In genomic region chr1:15304708-15305326, GRCh38 we compare ENCODE assay signal across 8 cellular contexts.
A peak's percentile ranks its signal among the peaks of the same experiment; 100 is the strongest.
DNase-seq lines count a peak whose midpoint lies in the region; ATAC-seq and TF ChIP-seq lines count a peak whose summit lies in the region.

No MANE protein-coding gene starts in this region.

- no peak overlapping the region for H3K4me2 ChIP-seq in DND-41 (ENCODE audit: insufficient read depth, low read length)

- H3K4me3 ChIP-seq in DND-41 (ENCODE audit: low read depth in 1 of 2, low read length in 2 of 2), result no peak overlapping the region
- no peak overlapping the region for H3K4me3 ChIP-seq in iPS DF 6.9 (ENCODE audit: low read length)

- no peak overlapping the region for H2AFZ ChIP-seq in DND-41 (ENCODE audit: low read depth, low read length)

- DNase-seq in DND-41 (peak; percentile 59), LoVo (ENCODE audit: low spot score) (peak; percentile 69), T-helper 1 cell (peak; percentile 24 to 63 (median 37)), amniotic epithelial cell (ENCODE audit: low read depth) (peak; percentile 58), iPS DF 6.9 (ENCODE audit: low read depth, low spot score) (peak; percentile 63)
- DNase-seq in stimulated activated CD4-positive, alpha-beta T cell treated with anti-CD3 and anti-CD28 coated beads, Interleukin-12 subunit alpha, Interleukin-12 subunit beta, amount 100 ng/mL, for 4 hours, result peak; percentile 74

- no peaks in the 10 kb centered on the region for H3K9me3 ChIP-seq in DND-41 (ENCODE audit: insufficient read depth, low read length, severe bottlenecking)
- no peaks in the 10 kb centered on the region for H3K9me3 ChIP-seq in iPS DF 6.9 (ENCODE audit: control insufficient read depth, insufficient read depth, low read length)

- no peaks in the 10 kb centered on the region for H4K20me1 ChIP-seq in DND-41 (ENCODE audit: insufficient read depth, low read length)

- H3K9ac ChIP-seq in DND-41 (ENCODE audit: low read depth, low read length), result no peak overlapping the region

- peak; percentile 93 for TF ChIP-seq CTCF in DND-41 (IDR thresholded peaks at IDR 0.05; ENCODE audit: borderline replicate concordance, extremely low read depth, low read length, poor library complexity, severe bottlenecking)

- H3K36me3 ChIP-seq in DND-41 (ENCODE audit: insufficient read depth, low read length) (no peaks in the 10 kb centered on the region), iPS DF 6.9 (ENCODE audit: control insufficient read depth, insufficient read depth, low read length) (no peaks in the 10 kb centered on the region)

- WGBS in iPS DF 6.9 (ENCODE audit: insufficient coverage, insufficient read length), result no CpG with 5 or more reads among the region's 11 CpGs

- no peaks in the 10 kb centered on the region for H3K79me2 ChIP-seq in DND-41 (ENCODE audit: insufficient read depth, low read length)

- no peak overlapping the region for H3K27ac ChIP-seq in DND-41 (ENCODE audit: low read length)
- no peak overlapping the region for H3K27ac ChIP-seq in iPS DF 6.9 (ENCODE audit: low read length)

- no peaks in the 10 kb centered on the region for H3K4me1 ChIP-seq in DND-41 (ENCODE audit: insufficient read depth, low read length)
- H3K4me1 ChIP-seq in iPS DF 6.9 (ENCODE audit: control insufficient read depth, insufficient read depth, low read length), result no peaks in the 10 kb centered on the region

- ATAC-seq in DND-41 (ENCODE audit: insufficient read depth, low read depth), result peak; percentile 74; the same call in 2 of the 3 replicates
- no peak for ATAC-seq in HG02885 (IDR thresholded peaks at IDR 0.05; ENCODE audit: poor library complexity, unreplicated experiment)
- ATAC-seq in GM19395 (IDR thresholded peaks at IDR 0.05; ENCODE audit: unreplicated experiment), result no peak

- H3K27me3 ChIP-seq in DND-41 (ENCODE audit: insufficient read depth, low read length, poor library complexity) (peaks cover under 1% of the 10 kb centered on the region), iPS DF 6.9 (ENCODE audit: control insufficient read depth, insufficient read depth, low read length) (no peaks in the 10 kb centered on the region)
